In genomic region chr3:112143689-112144088, GRCh38 we compare ENCODE assay signal across 1 cellular context.
TF ChIP-seq lines count a peak whose summit lies in the region.

No MANE protein-coding gene starts in this region.

TF ChIP-seq in GM12878, 131 proteins besides CTCF, POLR2A, EP300 and RAD21:
- TF ChIP-seq BACH1 (IDR thresholded peaks at IDR 0.05; ENCODE audit: borderline replicate concordance) (no peak), SMC3 (IDR thresholded peaks at IDR 0.05; ENCODE audit: borderline replicate concordance, low read length) (no peak), MYC (IDR thresholded peaks at IDR 0.05; ENCODE audit: insufficient read depth, insufficient read length, insufficient replicate concordance, low read length, severe bottlenecking) (no peak), GABPA (IDR thresholded peaks at IDR 0.05; ENCODE audit: low read depth) (no peak), NFXL1 (IDR thresholded peaks at IDR 0.05; ENCODE audit: borderline replicate concordance) (no peak), SPI1 (IDR thresholded peaks at IDR 0.05; ENCODE audit: borderline replicate concordance, insufficient read depth, low read depth, low read length) (no peak), MTA3 (IDR thresholded peaks at IDR 0.05; ENCODE audit: borderline replicate concordance, low read length) (no peak), ZSCAN29 (IDR thresholded peaks at IDR 0.05) (no peak), NRF1 (conservative IDR thresholded peaks at IDR 0.05; ENCODE audit: low read depth, low read length) (no peak), ZBTB4 (CRISPR knock-in tag; IDR thresholded peaks at IDR 0.05) (no peak), ZBTB40 (IDR thresholded peaks at IDR 0.05; ENCODE audit: borderline replicate concordance) (no peak), SMAD5 (IDR thresholded peaks at IDR 0.05; ENCODE audit: low read depth) (no peak), RELA (IDR thresholded peaks at IDR 0.05; ENCODE audit: borderline replicate concordance, partially characterized antibody) (no peak), IRF5 (IDR thresholded peaks at IDR 0.05; ENCODE audit: borderline replicate concordance) (no peak), CHD2 (IDR thresholded peaks at IDR 0.05; ENCODE audit: borderline replicate concordance, low read depth, low read length) (no peak)
